ENCODE assay signal across 9 cellular contexts in genomic region chr17:41766135-41766534, GRCh38. TPM values are rescaled to one million over a fixed set of nuclear protein-coding genes. Genes with fewer than 3 reads are reported as not detected.
"Had no signal": no experiment of that assay in that cellular context is flagged by ENCODE, and none has a peak within 500 bp of the region (broad histone marks: within the 10 kb centered on the region; RNA-seq: fewer than 3 reads in every experiment).

No MANE protein-coding gene starts in this region.

- H3K4me1 Mint-ChIP-seq: H9 had no signal

- H3K9me3 Mint-ChIP-seq: H9, HFFc6 had no signal

- DNase-seq: GM23248, H9, HCEC 1CT, HFFc6, IMR-90, KG1 had no signal

- H3K4me3 Mint-ChIP-seq: H9, HFFc6 had no signal

- H3K4me3 ChIP-seq: GM23248, K562 had no signal

- H3K27ac Mint-ChIP-seq: H9, HFFc6 had no signal

- ATAC-seq: K562 had no signal

- H3K27ac ChIP-seq: GM23248 had no signal

RNA-seq across cellular contexts. Expression of gene HAP1, which starts 31.7 kb away (rescaled TPM):
- total RNA-seq: GM23248, HT-29 had no signal

RNA-seq across cellular contexts. Expression of gene GAST, which starts 54.0 kb away (rescaled TPM):
- total RNA-seq: GM23248, H1, H9, HFFc6, HT-29, IMR-90, K562 had no signal
